Comparison of ENCODE assay signal across 1 cellular context in genomic region chr5:180494060-180494509, GRCh38.
TF ChIP-seq lines count a peak whose summit lies in the region.

TSS of gene CNOT6 (plus strand) at chr5:180494379. CDS start at chr5:180529277, 34,898 bp downstream.

TF ChIP-seq in HepG2, 621 proteins besides CTCF, POLR2A, EP300 and RAD21 (continued from another document and continues in another):
- peak; percentile 47; the same call in 1 of the 2 replicates for TF ChIP-seq THAP9 (CRISPR knock-in tag; IDR thresholded peaks at IDR 0.05; ENCODE audit: borderline replicate concordance)
- TF ChIP-seq ZNF432 (CRISPR knock-in tag; IDR thresholded peaks at IDR 0.05; ENCODE audit: borderline replicate concordance), result no peak
- TF ChIP-seq HNF1B (CRISPR knock-in tag; IDR thresholded peaks at IDR 0.05), result peak; percentile 39; the same call in 1 of the 2 replicates
- TF ChIP-seq E2F5 (CRISPR knock-in tag; conservative IDR thresholded peaks at IDR 0.05), result 0 out of 2 replicates have a peak, but pooled peaks have one; percentile 46
- peak; percentile 61 for TF ChIP-seq SP2 (CRISPR knock-in tag; IDR thresholded peaks at IDR 0.05)
- no peak for TF ChIP-seq ZNF775 (CRISPR knock-in tag; IDR thresholded peaks at IDR 0.05; ENCODE audit: borderline replicate concordance)
- no peak for TF ChIP-seq RARA (CRISPR knock-in tag; IDR thresholded peaks at IDR 0.05)
- TF ChIP-seq FOXA3 (CRISPR knock-in tag; IDR thresholded peaks at IDR 0.05), result peak; percentile 64; the same call in 1 of the 2 replicates
- no peak; the same call in 1 of the 2 replicates for TF ChIP-seq ZFY (CRISPR knock-in tag; IDR thresholded peaks at IDR 0.05)
- no peak for TF ChIP-seq ZC3H4 (CRISPR knock-in tag; IDR thresholded peaks at IDR 0.05; ENCODE audit: borderline replicate concordance)
- peak; percentile 22; the same call in 1 of the 2 replicates for TF ChIP-seq GATA4 (IDR thresholded peaks at IDR 0.05; ENCODE audit: borderline replicate concordance, low read depth)
- TF ChIP-seq ZNF781 (CRISPR knock-in tag; IDR thresholded peaks at IDR 0.05; ENCODE audit: borderline replicate concordance, not compliant biosample characterization), result no peak
- TF ChIP-seq ATM (IDR thresholded peaks at IDR 0.05; ENCODE audit: borderline replicate concordance), result no peak
- TF ChIP-seq THAP8 (CRISPR knock-in tag; IDR thresholded peaks at IDR 0.05; ENCODE audit: borderline replicate concordance), result no peak
- TF ChIP-seq ZNF713 (CRISPR knock-in tag; IDR thresholded peaks at IDR 0.05), result no peak
- TF ChIP-seq HNRNPLL (IDR thresholded peaks at IDR 0.05; ENCODE audit: low read depth, low read length, poor library complexity, severe bottlenecking), result peak; percentile 30
- no peak for TF ChIP-seq CERS6 (CRISPR knock-in tag; IDR thresholded peaks at IDR 0.05)
- no peak for TF ChIP-seq ZBED4 (CRISPR knock-in tag; IDR thresholded peaks at IDR 0.05; ENCODE audit: borderline replicate concordance)
- no peak for TF ChIP-seq ZNF337 (CRISPR knock-in tag; IDR thresholded peaks at IDR 0.05; ENCODE audit: borderline replicate concordance, low read depth)
- no peak for TF ChIP-seq MIER2 (CRISPR knock-in tag; IDR thresholded peaks at IDR 0.05)
- TF ChIP-seq CSRNP2 (CRISPR knock-in tag; conservative IDR thresholded peaks at IDR 0.05; ENCODE audit: low read depth), result no peak
- no peak for TF ChIP-seq DNMT1 (CRISPR knock-in tag; IDR thresholded peaks at IDR 0.05)
- TF ChIP-seq DR1 (CRISPR knock-in tag; IDR thresholded peaks at IDR 0.05), result peak; percentile 47; the same call in 1 of the 2 replicates
- peak; percentile 42; the same call in 1 of the 2 replicates for TF ChIP-seq HINFP (CRISPR knock-in tag; IDR thresholded peaks at IDR 0.05; ENCODE audit: low read depth)
- TF ChIP-seq ZNF670 (CRISPR knock-in tag; IDR thresholded peaks at IDR 0.05; ENCODE audit: borderline replicate concordance), result no peak
- TF ChIP-seq ZMYM4 (CRISPR knock-in tag; IDR thresholded peaks at IDR 0.05), result peak; percentile 82
- no peak for TF ChIP-seq ZBTB39 (CRISPR knock-in tag; IDR thresholded peaks at IDR 0.05)
- TF ChIP-seq HDAC6 (IDR thresholded peaks at IDR 0.05; ENCODE audit: low read depth, low read length), result no peak
- TF ChIP-seq EZH2 (conservative IDR thresholded peaks at IDR 0.05; ENCODE audit: low read depth, low read length), result no peak
- no peak for TF ChIP-seq NFE2L1 (CRISPR knock-in tag; IDR thresholded peaks at IDR 0.05; ENCODE audit: borderline replicate concordance)
- no peak for TF ChIP-seq CC2D1A (CRISPR knock-in tag; IDR thresholded peaks at IDR 0.05)
- TF ChIP-seq SNAI1 (CRISPR knock-in tag; IDR thresholded peaks at IDR 0.05; ENCODE audit: borderline replicate concordance), result no peak
- no peak for TF ChIP-seq FOXC1 (CRISPR knock-in tag; IDR thresholded peaks at IDR 0.05; ENCODE audit: borderline replicate concordance)
- TF ChIP-seq ZNF691 (CRISPR knock-in tag; IDR thresholded peaks at IDR 0.05; ENCODE audit: borderline replicate concordance, low read depth), result no peak
- no peak for TF ChIP-seq TIGD3 (CRISPR knock-in tag; IDR thresholded peaks at IDR 0.05; ENCODE audit: borderline replicate concordance)
- TF ChIP-seq RBAK (CRISPR knock-in tag; IDR thresholded peaks at IDR 0.05), result no peak
- TF ChIP-seq SAP130 (CRISPR knock-in tag; IDR thresholded peaks at IDR 0.05; ENCODE audit: low read depth), result peak; percentile 77
